Comparison of ENCODE assay signal across 14 cellular contexts in the genomic region with DNA sequence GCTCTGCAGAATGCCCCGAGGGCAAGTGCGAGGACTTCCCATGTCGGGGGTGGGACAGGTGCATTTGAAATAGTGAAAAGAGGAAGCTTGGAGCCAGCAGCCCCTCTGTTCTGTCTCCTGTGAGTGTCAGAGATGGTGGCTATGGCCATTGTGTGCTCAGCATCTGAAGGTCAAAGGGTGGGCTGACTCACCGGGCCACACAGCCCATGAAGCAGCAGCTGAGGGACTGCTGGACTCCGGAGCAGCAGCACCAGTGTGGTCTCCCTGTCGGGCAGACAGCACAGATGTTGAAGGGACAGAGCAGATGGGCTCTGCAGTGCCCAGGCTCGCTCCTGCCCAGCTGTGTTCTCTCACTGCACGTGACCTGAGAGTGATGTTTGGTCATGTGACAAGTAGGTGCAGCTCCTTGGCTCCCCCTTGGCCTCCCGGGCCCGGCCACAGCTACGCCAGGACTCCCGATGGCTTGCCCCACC. TPM values are rescaled to one million over a fixed set of nuclear protein-coding genes. Genes with fewer than 3 reads are reported as not detected.
DNase-seq lines count a peak whose midpoint lies in the region; ATAC-seq, FAIRE-seq and TF ChIP-seq lines count a peak whose summit lies in the region.
"Had no signal": no experiment of that assay in that cellular context is flagged by ENCODE, and none has a peak within 500 bp of the region (broad histone marks: within the 10 kb centered on the region; RNA-seq: fewer than 3 reads in every experiment).

No MANE protein-coding gene starts in this region.

- H3K4me3 ChIP-seq in A549 (no peak overlapping the region), right lobe of liver (no peak overlapping the region)
- H3K4me3 ChIP-seq: lung, SJSA1 had no signal

- FAIRE-seq in A549 (lab: Jason Lieb, UNC): no peak
- FAIRE-seq: colon had no signal

- POLR2A ChIA-PET in A549 (lab: Yijun Ruan, JAX) (no interaction called here), GM10248 (lab: Yijun Ruan, JAX) (no interaction called here), activated B cell treated with CpG ODN at 0.5 μM for 24 hours (lab: Charles Lee) (interaction anchor here (0.6 to 2.3 kb wide), 10 partner anchors 11 to 139 kb away, joined by 3 to 12 read pairs (median 6); a partner anchor contains a TSS)

- no peak for TF ChIP-seq EP300 in A549 (IDR thresholded peaks at IDR 0.05)

- no peaks in the 10 kb centered on the region for H3K27me3 Mint-ChIP-seq in activated B cell treated with CpG ODN at 0.5 μM for 24 hours

- TF ChIP-seq RAD21 in A549 (conservative IDR thresholded peaks at IDR 0.05 in 1 of 2, IDR thresholded peaks at IDR 0.05 in 1 of 2): no peak

- no peak overlapping the region for H3K27ac ChIP-seq in A549
- H3K27ac ChIP-seq in right lobe of liver: no peak overlapping the region
- H3K27ac ChIP-seq: C4-2B, SJSA1 had no signal

- H3K9me3 Mint-ChIP-seq in activated B cell treated with CpG ODN at 0.5 μM for 24 hours: no peaks in the 10 kb centered on the region

- CTCF ChIA-PET in A549 (lab: Yijun Ruan, JAX): interaction anchor here (1.6 to 3.2 kb wide), 2 partner anchors 11 to 108 kb away, joined by 6 to 15 read pairs; no protein-coding TSS in a partner anchor
- CTCF ChIA-PET in GM10248 (lab: Yijun Ruan, JAX): interaction anchor here (0.8 to 6.3 kb wide), 8 partner anchors 11 to 63 kb away, joined by 3 to 67 read pairs (median 3); no protein-coding TSS in a partner anchor
- CTCF ChIA-PET in activated B cell treated with CpG ODN at 0.5 μM for 24 hours (lab: Charles Lee): interaction anchor here (1.0 to 1.5 kb wide), 3 partner anchors 11 to 54 kb away, joined by 3 to 7 read pairs (median 3); no protein-coding TSS in a partner anchor

- peaks cover 12% of the 10 kb centered on the region for H3K36me3 Mint-ChIP-seq in activated B cell treated with CpG ODN at 0.5 μM for 24 hours (ENCODE audit: low read depth)

- peaks cover 0 to 8% (median 0%) of the 10 kb centered on the region in 4 donors for H3K36me3 ChIP-seq in right lobe of liver
- H3K36me3 ChIP-seq: SJSA1 had no signal

- peaks cover 51% of the 10 kb centered on the region for H3K4me1 Mint-ChIP-seq in activated B cell treated with CpG ODN at 0.5 μM for 24 hours

- TF ChIP-seq POLR2A in A549 (IDR thresholded peaks at IDR 0.05; ENCODE audit: low read length): no peak
- TF ChIP-seq POLR2A in right lobe of liver (IDR thresholded peaks at IDR 0.05): no peak

- TF ChIP-seq CTCF in A549 (IDR thresholded peaks at IDR 0.05) (no peak), GM10248 (IDR thresholded peaks at IDR 0.05; ENCODE audit: control extremely low read depth, extremely low read depth, low read depth, missing control alignments) (no peak), activated B cell treated with CpG ODN at 0.5 μM for 24 hours (IDR thresholded peaks at IDR 0.05) (no peak), right lobe of liver (IDR thresholded peaks at IDR 0.05) (no peak)

- 94% methylated on average over 8 of the region's 12 CpGs for WGBS in A549 (ENCODE audit: missing lambda C conversion rate)
- 80% methylated on average over 2 of the region's 12 CpGs for WGBS in right lobe of liver (ENCODE audit: insufficient coverage, low coverage, low lambda C conversion rate, missing lambda C conversion rate)

- H3K4me1 ChIP-seq in A549 (peaks cover 8% of the 10 kb centered on the region; the same call in 2 of the 3 replicates), right lobe of liver (peaks cover 3 to 37% (median 9%) of the 10 kb centered on the region in 4 donors)

- H3K9me3 ChIP-seq in A549 (no peaks in the 10 kb centered on the region), right lobe of liver (no peaks in the 10 kb centered on the region)
- H3K9me3 ChIP-seq: SJSA1 had no signal

- no peak overlapping the region for H3K4me2 ChIP-seq in A549

- intact Hi-C loops in activated B cell treated with CpG ODN at 0.5 μM for 24 hours (cut with micrococcal nuclease) (no loop called here), right lobe of liver (cut with DNase I) (no loop called here)

- H3K4me3 Mint-ChIP-seq in activated B cell treated with CpG ODN at 0.5 μM for 24 hours: peak overlapping the region; percentile 83

- peak overlapping the region; percentile 87 for H3K27ac Mint-ChIP-seq in activated B cell treated with CpG ODN at 0.5 μM for 24 hours

- ATAC-seq in A549: peak; percentile 28 to 34; a peak in 1 of 6 replicates
- ATAC-seq in activated B cell treated with CpG ODN at 0.5 μM for 24 hours (ENCODE audit: low read depth): peak; percentile 28
- peak in 3 of 4 donors; percentile 25 to 59 (median 42) for ATAC-seq in right lobe of liver
- no peak for ATAC-seq in GM18873 (IDR thresholded peaks at IDR 0.05; ENCODE audit: low FRiP score, unreplicated experiment)
- no peak for ATAC-seq in HG03520 (IDR thresholded peaks at IDR 0.05; ENCODE audit: unreplicated experiment)

- DNase-seq in A549 (ENCODE audit: low read depth in 1 of 2, low spot score in 1 of 2) (no peak), GM10248 (ENCODE audit: extremely low spot score) (peak; percentile 44), activated B cell treated with CpG ODN at 0.5 μM for 24 hours (no peak), right lobe of liver (no peak), GOT3 (lab: John Stamatoyannopoulos, UW) (no peak), NCI-H1092 (lab: John Stamatoyannopoulos, UW) (no peak)
- DNase-seq: activated CD4-positive, alpha-beta T cell treated with anti-CD3 and anti-CD28 coated beads, Interleukin-2, amount 50 U/mL, for 1 hour; activated naive CD4-positive, alpha-beta T cell treated with Interleukin-2 at 50 U/mL for 16 hours had no signal

- no peaks in the 10 kb centered on the region for H3K27me3 ChIP-seq in right lobe of liver
- H3K27me3 ChIP-seq: SJSA1 had no signal

TF ChIP-seq in A549, 52 proteins besides CTCF, POLR2A, EP300 and RAD21:
- no peak for TF ChIP-seq KDM1A (IDR thresholded peaks at IDR 0.05; ENCODE audit: low read depth)
- TF ChIP-seq, protein P1, sequence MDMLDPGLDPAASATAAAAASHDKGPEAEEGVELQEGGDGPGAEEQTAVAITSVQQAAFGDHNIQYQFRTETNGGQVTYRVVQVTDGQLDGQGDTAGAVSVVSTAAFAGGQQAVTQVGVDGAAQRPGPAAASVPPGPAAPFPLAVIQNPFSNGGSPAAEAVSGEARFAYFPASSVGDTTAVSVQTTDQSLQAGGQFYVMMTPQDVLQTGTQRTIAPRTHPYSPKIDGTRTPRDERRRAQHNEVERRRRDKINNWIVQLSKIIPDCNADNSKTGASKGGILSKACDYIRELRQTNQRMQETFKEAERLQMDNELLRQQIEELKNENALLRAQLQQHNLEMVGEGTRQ (IDR thresholded peaks at IDR 0.05): 0 out of 2 replicates have a peak, but pooled peaks have one; percentile 25

RNA-seq across cellular contexts. Expression of a gene that starts 53.5 kb away (rescaled TPM):
- polyA plus RNA-seq in A549 (2011; rRNA removed) (35.8 and 39.0 TPM in 2 replicates), A549 (2017; fragmentation: RNase III; extraction: RNeasy Plus Mini Kit Qiagen cat#74134 plus additional on column Dnase treatment) (25.4 to 30.2 TPM (median 28.3 TPM) in 3 replicates)
- 29.8 and 36.1 TPM in 2 replicates for polyA plus RNA-seq in A549 (2012; cell fraction: cytosol; rRNA removed)
- polyA plus RNA-seq in A549 (2012; cell fraction: nucleus; rRNA removed): 25.3 and 31.9 TPM in 2 replicates
- polyA minus RNA-seq in A549 (2011; rRNA and poly(A)+ RNA removed): 37.2 and 39.4 TPM in 2 replicates
- total RNA-seq in activated B cell treated with CpG ODN at 0.5 μM for 24 hours (35.1 and 35.2 TPM in 2 replicates), right lobe of liver (10 to 100 TPM; 14.1 to 34.8 (median 30.6) TPM)

Comparison
In these comparisons a context has a peak if more than half of its experiments do, and no peak if none do; other contexts are left out.
1. ATAC-seq: peak in A549 (2 of 2), activated B cell treated with CpG ODN at 0.5 μM for 24 hours (single experiment) and right lobe of liver (3 of 4); none in GM18873 (single experiment) and HG03520 (single experiment).